23 cellular contexts compared by ENCODE assay signal in genomic region chr7:45123913-45124312, GRCh38. TPM values are rescaled to one million over a fixed set of nuclear protein-coding genes. Genes with fewer than 3 reads are reported as not detected.
DNase-seq lines count a peak whose midpoint lies in the region; ATAC-seq, FAIRE-seq and TF ChIP-seq lines count a peak whose summit lies in the region.
"Had no signal": no experiment of that assay in that cellular context is flagged by ENCODE, and none has a peak within 500 bp of the region (broad histone marks: within the 10 kb centered on the region; RNA-seq: fewer than 3 reads in every experiment).

No MANE protein-coding gene starts in this region.

- H3K27me3 ChIP-seq in HepG2 (ENCODE audit: control insufficient read depth in 1 of 2, insufficient read depth in 2 of 2, low read length in 2 of 2): peaks cover 4 to 39% of the 10 kb centered on the region in 2 experiments; a peak in 4 of 5 replicates
- H3K27me3 ChIP-seq in right lobe of liver: no peaks in the 10 kb centered on the region
- H3K27me3 ChIP-seq in iPS-15b (ENCODE audit: control insufficient read depth, insufficient read depth, low read length): no peaks in the 10 kb centered on the region
- H3K27me3 ChIP-seq in MM.1S (replicated peaks; ENCODE audit: insufficient read depth, low read length): no peaks in the 10 kb centered on the region
- H3K27me3 ChIP-seq: dorsolateral prefrontal cortex, heart left ventricle, vagina had no signal

- 42% methylated on average over 4 of the region's 9 CpGs for WGBS in HepG2 (ENCODE audit: low lambda C conversion rate)
- WGBS in right lobe of liver (ENCODE audit: insufficient coverage, low coverage, low lambda C conversion rate, missing lambda C conversion rate): 69% methylated on average over 2 of the region's 9 CpGs

- no peak for TF ChIP-seq RAD21 in HepG2 (CRISPR knock-in tag; IDR thresholded peaks at IDR 0.05)

- H3K9me3 ChIP-seq in HepG2 (ENCODE audit: low read length): no peaks in the 10 kb centered on the region
- no peaks in the 10 kb centered on the region for H3K9me3 ChIP-seq in right lobe of liver
- no peaks in the 10 kb centered on the region for H3K9me3 ChIP-seq in iPS-15b (ENCODE audit: control insufficient read depth, insufficient read depth, low read length)
- no peaks in the 10 kb centered on the region for H3K9me3 ChIP-seq in MM.1S (replicated peaks; ENCODE audit: insufficient read depth, low read length)
- H3K9me3 ChIP-seq: heart left ventricle, psoas muscle, vagina had no signal

- no peak overlapping the region for H3K9ac ChIP-seq in HepG2 (ENCODE audit: insufficient read depth, low read depth, low read length)
- H3K9ac ChIP-seq in iPS-15b (ENCODE audit: low read depth, low read length): no peak overlapping the region
- no peak overlapping the region for H3K9ac ChIP-seq in MM.1S (ENCODE audit: low read length)

- no TSS peak for BruUV-seq in HepG2 (replicated peaks; lab: Mats Ljungman, UMichigan)

- peaks cover 13% of the 10 kb centered on the region; the same call in 1 of the 2 replicates for H3K4me1 ChIP-seq in HepG2 (ENCODE audit: insufficient read depth, low read length)
- H3K4me1 ChIP-seq in right lobe of liver: no peaks in the 10 kb centered on the region
- H3K4me1 ChIP-seq in iPS-15b (ENCODE audit: control insufficient read depth, insufficient read depth, low read length): peaks cover 5% of the 10 kb centered on the region
- peaks cover 7% of the 10 kb centered on the region for H3K4me1 ChIP-seq in MM.1S (ENCODE audit: low read length)
- H3K4me1 ChIP-seq: heart left ventricle, psoas muscle, vagina had no signal

- intact Hi-C loops in HepG2 (cut with micrococcal nuclease; ENCODE audit: unreplicated experiment) (loop anchor here (5.0 kb wide), 1 partner anchor 937 kb away; the partner anchor contains the start of gene GCK), right lobe of liver (cut with DNase I) (no loop called here)

- no peaks in the 10 kb centered on the region for H3F3A ChIP-seq in MM.1S (ENCODE audit: insufficient read depth, low read length)

- CTCF ChIA-PET in HepG2 (lab: Yijun Ruan, JAX; ENCODE audit: low intra/inter-chr PET ratio, low total read pairs): no interaction called here

- no peak for DNase-seq in HepG2 (ENCODE audit: low spot score)
- DNase-seq in right lobe of liver: no peak
- DNase-seq in NCI-H146 treated with DMSO at 0.1 percent for 48 hours (lab: John Stamatoyannopoulos, UW; ENCODE audit: unreplicated experiment): peak; percentile 79
- DNase-seq in MM.1S: no peak
- no peak for DNase-seq in NOMO-1 treated with dmso at 0.1 percent for 144 hours (lab: John Stamatoyannopoulos, UW; ENCODE audit: unreplicated experiment)
- DNase-seq in NCI-H446 (lab: John Stamatoyannopoulos, UW): no peak
- DNase-seq: activated naive CD4-positive, alpha-beta T cell; activated T-cell treated with anti-CD3 and anti-CD28 coated beads, Interleukin-2, amount 50 U/mL, for 1 hour; dorsolateral prefrontal cortex; heart left ventricle; left ventricle myocardium superior; NCI-H1694; psoas muscle; SW 1271 had no signal

- FAIRE-seq in HepG2 (lab: Jason Lieb, UNC): no peak
- FAIRE-seq: GM18507 had no signal

- H3K27ac ChIP-seq in HepG2 (ENCODE audit: extremely low read length, insufficient read depth, low read length): no peak overlapping the region
- no peak overlapping the region for H3K27ac ChIP-seq in right lobe of liver
- no peak overlapping the region for H3K27ac ChIP-seq in MM.1S (ENCODE audit: low read length)
- H3K27ac ChIP-seq: dorsolateral prefrontal cortex, heart left ventricle, HL-60, psoas muscle, vagina had no signal

- TF ChIP-seq POLR2A in HepG2 (IDR thresholded peaks at IDR 0.05; ENCODE audit: insufficient read depth in 1 of 2, low read depth in 2 of 2, low read length in 2 of 2) (no peak), right lobe of liver (IDR thresholded peaks at IDR 0.05) (no peak)

- H4K20me1 ChIP-seq in HepG2 (ENCODE audit: insufficient read depth, low read length) (no peaks in the 10 kb centered on the region), MM.1S (ENCODE audit: insufficient read depth, low read length) (no peaks in the 10 kb centered on the region)

- in situ Hi-C loops in HepG2 (cut with HindIII; ENCODE audit: extremely low pct_ligation_motif_present, low pct_unique_long_range_greater_than_20kb): no loop called here

- TF ChIP-seq CTCF in HepG2 (CRISPR knock-in tag; IDR thresholded peaks at IDR 0.05) (no peak), right lobe of liver (IDR thresholded peaks at IDR 0.05) (no peak), MM.1S (IDR thresholded peaks at IDR 0.05; ENCODE audit: low read length) (no peak)

- TF ChIP-seq EP300 in HepG2 (IDR thresholded peaks at IDR 0.05; ENCODE audit: low read depth in 2 of 2, low read length in 2 of 2): no peak
- no peak for TF ChIP-seq EP300 in HepG2 (CRISPR knock-in tag; IDR thresholded peaks at IDR 0.05; ENCODE audit: borderline replicate concordance)

- H3K36me3 ChIP-seq in HepG2 (replicated peaks in 1 of 2; ENCODE audit: control insufficient read depth in 1 of 2, insufficient read depth in 2 of 2, low read length in 2 of 2) (no peaks in the 10 kb centered on the region), right lobe of liver (no peaks in the 10 kb centered on the region), iPS-15b (ENCODE audit: control insufficient read depth, insufficient read depth, low read length) (no peaks in the 10 kb centered on the region), MM.1S (replicated peaks; ENCODE audit: insufficient read depth, low read length) (no peaks in the 10 kb centered on the region)
- H3K36me3 ChIP-seq: heart left ventricle, vagina had no signal

- peak; percentile 69 for ATAC-seq in HepG2
- ATAC-seq in right lobe of liver: no peak
- ATAC-seq: left ventricle myocardium superior, psoas muscle, Right ventricle myocardium inferior had no signal

- H3K4me2 ChIP-seq in HepG2 (ENCODE audit: low read depth, low read length): peak overlapping the region; percentile 34
- H3K4me2 ChIP-seq in MM.1S (ENCODE audit: low read depth, low read length): no peak overlapping the region

- H3K9me2 ChIP-seq in MM.1S (replicated peaks; ENCODE audit: insufficient read depth, low read length): no peaks in the 10 kb centered on the region

- no peak overlapping the region; a peak in 1 of 6 replicates for H3K4me3 ChIP-seq in HepG2 (replicated peaks in 1 of 3; ENCODE audit: insufficient read depth in 1 of 3, low read depth in 2 of 3, low read length in 3 of 3)
- H3K4me3 ChIP-seq in right lobe of liver: no peak overlapping the region
- peak overlapping the region; percentile 11 for H3K4me3 ChIP-seq in iPS-15b (ENCODE audit: low read depth, low read length)
- H3K4me3 ChIP-seq in MM.1S (ENCODE audit: low read length): no peak overlapping the region
- H3K4me3 ChIP-seq: dorsolateral prefrontal cortex, heart left ventricle, psoas muscle, vagina had no signal

- POLR2A ChIA-PET in HepG2 (lab: Yijun Ruan, JAX): interaction anchor here (1.4 kb wide), 1 partner anchor 12 kb away, joined by 3 read pairs; the partner anchor contains the start of gene TBRG4

- H3K79me2 ChIP-seq in HepG2 (ENCODE audit: insufficient read depth, low read length): no peaks in the 10 kb centered on the region
- H3K79me2 ChIP-seq in MM.1S (ENCODE audit: low read length): no peaks in the 10 kb centered on the region

- H2AFZ ChIP-seq in HepG2 (ENCODE audit: low read length): no peak overlapping the region
- no peak overlapping the region for H2AFZ ChIP-seq in MM.1S (ENCODE audit: low read length)

RNA-seq across cellular contexts. Expression of gene TBRG4, which starts 12.4 kb away (rescaled TPM):
- total RNA-seq in HepG2 (2016; rRNA removed; fragmentation: Illumina TruSeq; extraction: Trizol): 87.8 and 90.3 TPM in 2 replicates
- total RNA-seq in HepG2 (2016; cell fraction: cytosol; rRNA removed; fragmentation: Illumina TruSeq; extraction: Trizol; ENCODE audit: low read depth): 33.6 and 34.9 TPM in 2 replicates
- 87.0 and 89.8 TPM in 2 replicates for total RNA-seq in HepG2 (2016; cell fraction: insoluble cytoplasmic fraction; rRNA removed; fragmentation: Illumina TruSeq; extraction: Trizol)
- 33.7 and 38.0 TPM in 2 replicates for total RNA-seq in HepG2 (2016; cell fraction: membrane; rRNA removed; fragmentation: Illumina TruSeq; extraction: Trizol)
- 82.0 and 84.8 TPM in 2 replicates for total RNA-seq in HepG2 (2016; cell fraction: nucleus; rRNA removed; fragmentation: Illumina TruSeq; extraction: Trizol)
- polyA plus RNA-seq in HepG2 (2011; rRNA removed): 107 and 122 TPM in 2 replicates
- 79.2 and 104 TPM in 2 replicates for polyA plus RNA-seq in HepG2 (2011; cell fraction: cytosol; rRNA removed)
- 370 and 388 TPM in 2 replicates for polyA plus RNA-seq in HepG2 (2011; cell fraction: nucleus; rRNA removed)
- 54.3 and 62.8 TPM in 2 replicates for polyA plus RNA-seq in HepG2 (2012)
- 11.2 and 11.7 TPM in 2 replicates for polyA plus RNA-seq in HepG2 (2016; cell fraction: cytosol; fragmentation: Illumina TruSeq; extraction: Trizol; ENCODE audit: low read depth)
- 71.7 and 72.0 TPM in 2 replicates for polyA plus RNA-seq in HepG2 (2016; cell fraction: insoluble cytoplasmic fraction; fragmentation: Illumina TruSeq; extraction: Trizol; ENCODE audit: low read depth)
- polyA plus RNA-seq in HepG2 (2016; cell fraction: membrane; fragmentation: Illumina TruSeq; extraction: Trizol; ENCODE audit: low read depth): 17.4 and 18.6 TPM in 2 replicates
- 105 and 123 TPM in 2 replicates for polyA plus RNA-seq in HepG2 (2016; cell fraction: nucleus; fragmentation: Illumina TruSeq; extraction: Trizol; ENCODE audit: insufficient read depth, low read depth)
- polyA minus RNA-seq in HepG2 (2011; rRNA and poly(A)+ RNA removed; ENCODE audit: low replicate concordance): 224 and 418 TPM in 2 replicates
- polyA minus RNA-seq in HepG2 (2011; cell fraction: cytosol; rRNA and poly(A)+ RNA removed): 56.5 and 63.0 TPM in 2 replicates
- polyA minus RNA-seq in HepG2 (2011; cell fraction: nucleus; rRNA and poly(A)+ RNA removed): 193 and 254 TPM in 2 replicates
- total RNA-seq in right lobe of liver: 10 to 100 TPM; 33.0 to 57.1 (median 41.7) TPM

RNA-seq across cellular contexts. Expression of gene RAMP3, which starts 33.7 kb away (rescaled TPM):
- total RNA-seq in HepG2 (2016; rRNA removed; fragmentation: Illumina TruSeq; extraction: Trizol) (not detected in 2 replicates), right lobe of liver (10 to 100 TPM in 4 of 6 experiments, 1 to 10 TPM in 2; 3.6 to 25.9 (median 23.4) TPM)
- total RNA-seq in HepG2 (2016; cell fraction: cytosol; rRNA removed; fragmentation: Illumina TruSeq; extraction: Trizol; ENCODE audit: low read depth): not detected in 2 replicates
- total RNA-seq in HepG2 (2016; cell fraction: insoluble cytoplasmic fraction; rRNA removed; fragmentation: Illumina TruSeq; extraction: Trizol): not detected in 2 replicates
- total RNA-seq in HepG2 (2016; cell fraction: membrane; rRNA removed; fragmentation: Illumina TruSeq; extraction: Trizol): not detected in 2 replicates
- not detected in 2 replicates for total RNA-seq in HepG2 (2016; cell fraction: nucleus; rRNA removed; fragmentation: Illumina TruSeq; extraction: Trizol)
- not detected in 2 replicates for polyA plus RNA-seq in HepG2 (2011; rRNA removed)
- polyA plus RNA-seq in HepG2 (2011; cell fraction: cytosol; rRNA removed): not detected in 2 replicates
- not detected in 2 replicates for polyA plus RNA-seq in HepG2 (2011; cell fraction: nucleus; rRNA removed)
- polyA plus RNA-seq in HepG2 (2012): not detected in 2 replicates
- not detected in 2 replicates for polyA plus RNA-seq in HepG2 (2016; cell fraction: cytosol; fragmentation: Illumina TruSeq; extraction: Trizol; ENCODE audit: low read depth)
- polyA plus RNA-seq in HepG2 (2016; cell fraction: insoluble cytoplasmic fraction; fragmentation: Illumina TruSeq; extraction: Trizol; ENCODE audit: low read depth): not detected in 2 replicates
- not detected in 2 replicates for polyA plus RNA-seq in HepG2 (2016; cell fraction: membrane; fragmentation: Illumina TruSeq; extraction: Trizol; ENCODE audit: low read depth)
- polyA plus RNA-seq in HepG2 (2016; cell fraction: nucleus; fragmentation: Illumina TruSeq; extraction: Trizol; ENCODE audit: insufficient read depth, low read depth): not detected in 2 replicates
- polyA minus RNA-seq in HepG2 (2011; rRNA and poly(A)+ RNA removed; ENCODE audit: low replicate concordance): not detected in 2 replicates
- polyA minus RNA-seq in HepG2 (2011; cell fraction: cytosol; rRNA and poly(A)+ RNA removed): not detected in 2 replicates
- not detected in 2 replicates for polyA minus RNA-seq in HepG2 (2011; cell fraction: nucleus; rRNA and poly(A)+ RNA removed)
- total RNA-seq: G401, H4 had no signal
- polyA plus RNA-seq: CD14-positive monocyte, IgD-negative memory B cell had no signal

RNA-seq across cellular contexts. Expression of gene NACAD, which starts 35.1 kb away (rescaled TPM):
- 0.08 TPM in 1 of 2 replicates, not detected in the other for total RNA-seq in HepG2 (2016; rRNA removed; fragmentation: Illumina TruSeq; extraction: Trizol)
- total RNA-seq in HepG2 (2016; cell fraction: cytosol; rRNA removed; fragmentation: Illumina TruSeq; extraction: Trizol; ENCODE audit: low read depth): not detected in 2 replicates
- total RNA-seq in HepG2 (2016; cell fraction: insoluble cytoplasmic fraction; rRNA removed; fragmentation: Illumina TruSeq; extraction: Trizol): 0.02 and 0.07 TPM in 2 replicates
- not detected in 2 replicates for total RNA-seq in HepG2 (2016; cell fraction: membrane; rRNA removed; fragmentation: Illumina TruSeq; extraction: Trizol)
- not detected in 2 replicates for total RNA-seq in HepG2 (2016; cell fraction: nucleus; rRNA removed; fragmentation: Illumina TruSeq; extraction: Trizol)
- polyA plus RNA-seq in HepG2 (2011; rRNA removed): 0.04 and 0.07 TPM in 2 replicates
- 0.04 and 0.06 TPM in 2 replicates for polyA plus RNA-seq in HepG2 (2011; cell fraction: cytosol; rRNA removed)
- polyA plus RNA-seq in HepG2 (2011; cell fraction: nucleus; rRNA removed): 0.45 and 0.54 TPM in 2 replicates
- 0.54 and 0.63 TPM in 2 replicates for polyA plus RNA-seq in HepG2 (2012)
- not detected in 2 replicates for polyA plus RNA-seq in HepG2 (2016; cell fraction: cytosol; fragmentation: Illumina TruSeq; extraction: Trizol; ENCODE audit: low read depth)
- 0.08 TPM in 1 of 2 replicates, not detected in the other for polyA plus RNA-seq in HepG2 (2016; cell fraction: insoluble cytoplasmic fraction; fragmentation: Illumina TruSeq; extraction: Trizol; ENCODE audit: low read depth)
- not detected in 2 replicates for polyA plus RNA-seq in HepG2 (2016; cell fraction: membrane; fragmentation: Illumina TruSeq; extraction: Trizol; ENCODE audit: low read depth)
- polyA plus RNA-seq in HepG2 (2016; cell fraction: nucleus; fragmentation: Illumina TruSeq; extraction: Trizol; ENCODE audit: insufficient read depth, low read depth): 0.15 and 0.89 TPM in 2 replicates
- polyA minus RNA-seq in HepG2 (2011; rRNA and poly(A)+ RNA removed; ENCODE audit: low replicate concordance): 0.05 TPM in 1 of 2 replicates, not detected in the other
- polyA minus RNA-seq in HepG2 (2011; cell fraction: cytosol; rRNA and poly(A)+ RNA removed): 0.09 and 0.20 TPM in 2 replicates
- 0.13 and 0.25 TPM in 2 replicates for polyA minus RNA-seq in HepG2 (2011; cell fraction: nucleus; rRNA and poly(A)+ RNA removed)
- total RNA-seq in right lobe of liver: under 1 TPM in 5 of 6 experiments, not detected in 1; 0.09 to 0.42 (median 0.12) TPM
- total RNA-seq: G401 had no signal
- polyA plus RNA-seq: CD14-positive monocyte, IgD-negative memory B cell had no signal

Comparison
In these comparisons a context has a peak if more than half of its experiments do, and no peak if none do; other contexts are left out.
1. RNA of gene RAMP3, which starts 33.7 kb away (total RNA-seq): 3.6 to 25.9 TPM in right lobe of liver; not detected in HepG2; every median in the first group is over 4 times any median in the second.